In the genomic region with DNA sequence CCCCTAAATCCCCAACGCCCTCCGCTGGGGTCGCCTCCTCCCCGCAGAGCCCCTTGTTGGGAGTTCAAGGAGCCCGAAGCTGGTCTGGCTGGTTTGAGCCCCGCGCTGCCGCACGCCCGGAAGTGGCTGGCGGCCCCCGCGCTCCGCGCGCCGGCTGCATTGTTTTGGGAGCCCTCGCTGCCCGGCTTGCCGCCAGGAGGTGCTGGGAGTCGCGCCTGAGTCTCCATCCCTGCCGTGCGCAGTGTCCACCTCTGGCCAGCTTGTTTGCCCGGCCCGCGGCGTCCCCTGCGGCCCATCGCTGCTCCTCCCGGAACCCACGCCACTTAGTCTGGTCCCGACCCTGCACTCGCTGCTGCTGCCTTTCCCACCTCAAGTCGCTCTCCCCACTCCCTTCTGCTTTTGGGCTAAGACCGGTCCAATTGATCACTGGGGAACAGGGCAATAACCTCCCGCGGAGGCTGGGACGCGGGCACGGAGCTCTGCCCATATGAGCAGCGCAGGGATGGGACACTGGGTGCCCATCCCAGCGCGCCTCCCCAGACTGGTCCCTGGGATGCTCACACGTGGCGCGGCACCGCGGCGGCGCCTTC, we compare ENCODE assay signal across 8 cellular contexts. TPM values are rescaled to one million over a fixed set of nuclear protein-coding genes. Genes with fewer than 3 reads are reported as not detected.
DNase-seq lines count a peak whose midpoint lies in the region; ATAC-seq and TF ChIP-seq lines count a peak whose summit lies in the region.

No MANE protein-coding gene starts in this region.

- H3K36me3 ChIP-seq in aorta (ENCODE audit: control insufficient read depth in 1 of 2, insufficient read depth in 2 of 2, low read length in 1 of 2): no peaks in the 10 kb centered on the region

- peak overlapping the region; percentile 78 to 91 (median 86) for H3K4me3 Mint-ChIP-seq in naive B cell

- H3K27ac Mint-ChIP-seq in naive B cell: peak overlapping the region in 3 of 6 donors; percentile 53 to 79 (median 59)

- no peaks in the 10 kb centered on the region for H3K9me3 Mint-ChIP-seq in naive B cell

- peaks cover 87 to 96% (median 94%) of the 10 kb centered on the region in 3 donors for H3K27me3 Mint-ChIP-seq in naive B cell

- TF ChIP-seq POLR2A in GM18505 (IDR thresholded peaks at IDR 0.05; ENCODE audit: borderline replicate concordance, extremely low read depth, insufficient read depth, insufficient read length): no peak

- peaks cover 31 to 53% (median 50%) of the 10 kb centered on the region in 3 donors for H3K4me1 Mint-ChIP-seq in naive B cell

- no peaks in the 10 kb centered on the region for H3K9me3 ChIP-seq in aorta (ENCODE audit: control insufficient read depth, low read length)

- WGBS in aorta, 2 donors: 8% methylated on average over 44 to 51 of the region's 51 CpGs

- peak; percentile 43 for DNase-seq in AG08396 (ENCODE audit: low spot score)
- no peak for DNase-seq in coronary artery (ENCODE audit: low spot score)
- no peak for DNase-seq in naive B cell
- DNase-seq in aorta: peak; percentile 60 to 85
- DNase-seq in effector CD8-positive, alpha-beta T cell (lab: John Stamatoyannopoulos, UW): no peak

- ATAC-seq in HG02798 (IDR thresholded peaks at IDR 0.05; ENCODE audit: poor library complexity, unreplicated experiment) (peak; percentile 43), naive B cell (ENCODE audit: low read depth in 2 of 2) (peak; percentile 40 to 46), aorta (ENCODE audit: low FRiP score) (peak; percentile 43), GM18505 (IDR thresholded peaks at IDR 0.05; ENCODE audit: unreplicated experiment) (no peak), GM21723 (IDR thresholded peaks at IDR 0.05; ENCODE audit: unreplicated experiment) (no peak)

- no peaks in the 10 kb centered on the region for H3K27me3 ChIP-seq in aorta (ENCODE audit: control insufficient read depth in 1 of 2, insufficient read depth in 2 of 2, low read length in 1 of 2)

- peak overlapping the region in 1 of 2 donors; percentile 15 for H3K27ac ChIP-seq in coronary artery
- no peak overlapping the region for H3K27ac ChIP-seq in aorta (ENCODE audit: low read depth in 1 of 2, low read length in 2 of 2)

- intact Hi-C loops in aorta (cut with DNase I): no loop called here

- peak overlapping the region; percentile 65 for H3K4me3 ChIP-seq in coronary artery
- H3K4me3 ChIP-seq in aorta (ENCODE audit: low read length in 2 of 2): peak overlapping the region in 1 of 2 donors; percentile 5

- H3K36me3 Mint-ChIP-seq in naive B cell: peaks cover 0 to 7% of the 10 kb centered on the region in 2 donors

- H3K4me1 ChIP-seq in aorta (ENCODE audit: control insufficient read depth in 1 of 2, insufficient read depth in 2 of 2, low read length in 2 of 2): peaks cover 0 to 2% of the 10 kb centered on the region in 2 donors

- no peak for TF ChIP-seq CTCF in coronary artery (IDR thresholded peaks at IDR 0.05)

RNA-seq across cellular contexts. Expression of a gene that starts 2.2 kb away (rescaled TPM):
- polyA plus RNA-seq in naive B cell (ENCODE audit: low read depth in 6 of 6) (not detected), aorta (10 to 100 TPM in 1 of 2 donors, under 1 TPM in 1; 0.92 to 13.0 TPM)
- 1,000 to 10,000 TPM in 1 of 2 donors, 10 to 100 TPM in 1; 91.0 to 1,198 TPM for total RNA-seq in aorta

RNA-seq across cellular contexts. Expression of a gene that starts 31.2 kb away (rescaled TPM):
- polyA plus RNA-seq in naive B cell (ENCODE audit: low read depth in 6 of 6) (under 1 TPM in 1 of 6 donors, not detected in 5; 0.69 TPM), aorta (under 1 TPM in 1 of 2 donors, not detected in 1; 0.33 TPM)
- 1 to 10 TPM in 1 of 2 donors, not detected in 1; 1.0 TPM for total RNA-seq in aorta

Comparison
In these comparisons a context has a peak if more than half of its experiments do, and no peak if none do; other contexts are left out.
1. DNase-seq: peak in AG08396 (single experiment) and aorta (2 of 2); none in coronary artery (single experiment), naive B cell (single experiment) and effector CD8-positive, alpha-beta T cell (single experiment).
2. ATAC-seq: peak in HG02798 (single experiment), naive B cell (2 of 2) and aorta (single experiment); none in GM18505 (single experiment) and GM21723 (single experiment).